In genomic region chr11:133835258-133836075, GRCh38 we compare ENCODE assay signal across 1 cellular context.
TF ChIP-seq lines count a peak whose summit lies in the region.

No MANE protein-coding gene starts in this region.

TF ChIP-seq in GM23338, 12 proteins besides CTCF, POLR2A, EP300 and RAD21 (continued from another document):
- TF ChIP-seq POLR2AphosphoS5 (IDR thresholded peaks at IDR 0.05; ENCODE audit: low read depth), result no peak
- no peak for TF ChIP-seq ETS1 (IDR thresholded peaks at IDR 0.05)
- TF ChIP-seq CREB1 (CRISPR knock-in tag; IDR thresholded peaks at IDR 0.05; ENCODE audit: low read depth), result no peak
- no peak for TF ChIP-seq EZH2phosphoT487 (IDR thresholded peaks at IDR 0.05; ENCODE audit: unreplicated experiment)
- TF ChIP-seq JUNB (IDR thresholded peaks at IDR 0.05; ENCODE audit: unreplicated experiment), result no peak
- no peak for TF ChIP-seq NANOG (IDR thresholded peaks at IDR 0.05; ENCODE audit: borderline replicate concordance)
- TF ChIP-seq ZNF114 (CRISPR knock-in tag; IDR thresholded peaks at IDR 0.05), result no peak
- no peak for TF ChIP-seq ZNF331 (CRISPR knock-in tag; IDR thresholded peaks at IDR 0.05; ENCODE audit: low read depth)
